Comparison of ENCODE assay signal across 24 cellular contexts in the genomic region with DNA sequence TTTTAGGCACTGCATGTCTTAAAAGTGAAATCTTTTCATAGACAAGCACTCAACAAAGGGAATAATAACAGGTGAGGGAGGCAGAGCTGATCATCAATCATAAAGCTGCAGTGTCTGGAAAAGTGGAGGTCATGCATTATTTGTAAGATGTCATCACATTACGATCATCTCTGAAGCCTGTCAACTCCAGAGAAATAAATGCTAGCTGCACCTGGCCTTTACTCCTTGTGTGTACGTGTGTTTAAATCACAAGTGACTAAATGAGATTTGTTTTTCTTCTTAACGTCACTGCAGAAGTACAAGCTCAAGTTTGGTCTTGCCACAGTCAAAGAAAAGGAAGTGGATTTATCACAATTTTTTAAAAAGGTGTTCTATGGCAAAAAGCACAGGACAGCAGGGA.
DNase-seq lines count a peak whose midpoint lies in the region; ATAC-seq, FAIRE-seq and TF ChIP-seq lines count a peak whose summit lies in the region.
"Had no signal": no experiment of that assay in that cellular context is flagged by ENCODE, and none has a peak within 500 bp of the region (broad histone marks: within the 10 kb centered on the region; RNA-seq: fewer than 3 reads in every experiment).

No MANE protein-coding gene starts in this region.

- no peak for TF ChIP-seq POLR2A in lower leg skin (IDR thresholded peaks at IDR 0.05)

- peak in 3 of 4 donors; percentile 22 to 55 (median 28) for ATAC-seq in pancreas
- ATAC-seq in HG02973 (IDR thresholded peaks at IDR 0.05; ENCODE audit: unreplicated experiment) = no peak
- ATAC-seq: left colon, T-cell had no signal

- H3K27me3 Mint-ChIP-seq in endodermal cell (ENCODE audit: insufficient read depth) = no peaks in the 10 kb centered on the region
- no peaks in the 10 kb centered on the region for H3K27me3 Mint-ChIP-seq in activated CD4-positive, alpha-beta memory T cell treated with anti-CD3 and anti-CD28 coated beads for 36 hours
- H3K27me3 Mint-ChIP-seq: activated naive CD4-positive, alpha-beta T cell treated with anti-CD3 and anti-CD28 coated beads, Interleukin-2, amount 10 ng/mL, durations not matched to agents 7 days and 5 days; T-cell had no signal

- 79 to 91% methylated on average over 3 of the region's 3 CpGs for WGBS in endodermal cell (ENCODE audit: insufficient coverage in 1 of 2, insufficient read length in 1 of 2), 2 experiments
- 30 to 40% methylated on average over 3 of the region's 3 CpGs for whole genome bisulfite sequencing in pancreas, 2 donors
- 56 to 61% methylated on average over 3 of the region's 3 CpGs for WGBS in lower leg skin, 2 donors

- H3K36me3 ChIP-seq in endodermal cell (ENCODE audit: control insufficient read depth, insufficient read depth, low read length) = no peaks in the 10 kb centered on the region
- no peaks in the 10 kb centered on the region for H3K36me3 ChIP-seq in pancreas
- H3K36me3 ChIP-seq: HAP-1, right lobe of liver, SJCRH30 had no signal

- FAIRE-seq in pancreas (lab: Jason Lieb, UNC) = no peak

- no peak overlapping the region for H3K4me3 Mint-ChIP-seq in endodermal cell
- no peak overlapping the region for H3K4me3 Mint-ChIP-seq in activated CD4-positive, alpha-beta memory T cell treated with anti-CD3 and anti-CD28 coated beads for 36 hours
- H3K4me3 Mint-ChIP-seq: activated naive CD4-positive, alpha-beta T cell treated with anti-CD3 and anti-CD28 coated beads, Interleukin-2, amount 10 ng/mL, durations not matched to agents 7 days and 5 days; CD4-positive, CD25-positive, alpha-beta regulatory T cell; naive thymus-derived CD4-positive, alpha-beta T cell; T-cell had no signal

- no peak for TF ChIP-seq CTCF in endodermal cell (conservative IDR thresholded peaks at IDR 0.05)
- TF ChIP-seq CTCF in pancreas (IDR thresholded peaks at IDR 0.05) = no peak
- TF ChIP-seq CTCF in lower leg skin (IDR thresholded peaks at IDR 0.05) = no peak

- intact Hi-C loops in pancreas (cut with DNase I) = no loop called here
- intact Hi-C loops in activated CD4-positive, alpha-beta memory T cell treated with anti-CD3 and anti-CD28 coated beads for 36 hours (cut with micrococcal nuclease) = no loop called here
- intact Hi-C loops in lower leg skin (cut with DNase I; ENCODE audit: low total_unique reads) = no loop called here

- H3K4me1 ChIP-seq in endodermal cell (ENCODE audit: control insufficient read depth, insufficient read depth, low read length) (no peaks in the 10 kb centered on the region), pancreas (no peaks in the 10 kb centered on the region)
- H3K4me1 ChIP-seq: HAP-1, right lobe of liver, SJCRH30 had no signal

- H3K9me3 ChIP-seq in endodermal cell (ENCODE audit: control insufficient read depth, low read length) = no peaks in the 10 kb centered on the region
- H3K9me3 ChIP-seq in pancreas = no peaks in the 10 kb centered on the region
- H3K9me3 ChIP-seq: HAP-1, right lobe of liver, SJCRH30 had no signal

- DNase-seq in LHCN-M2 (ENCODE audit: low read depth) = peak; percentile 56
- peak; percentile 59 for DNase-seq in NCI-H2227 (lab: John Stamatoyannopoulos, UW; ENCODE audit: unreplicated experiment)
- no peak for DNase-seq in endodermal cell
- DNase-seq in pancreas = no peak
- DNase-seq in activated CD4-positive, alpha-beta memory T cell treated with anti-CD3 and anti-CD28 coated beads for 36 hours = no peak
- no peak for DNase-seq in lower leg skin (ENCODE audit: low spot score in 2 of 2)
- DNase-seq: activated CD4-positive, alpha-beta T cell treated with anti-CD3 and anti-CD28 coated beads for 1 hour; activated naive CD4-positive, alpha-beta T cell treated with anti-CD3 and anti-CD28 coated beads, Interleukin-2, amount 10 ng/mL, durations not matched to agents 7 days and 5 days; aorta; CD4-positive, CD25-positive, alpha-beta regulatory T cell; GDM1; left colon; MM.1S; naive thymus-derived CD4-positive, alpha-beta T cell; NCI-H1436 treated with DMSO at 0.1 percent for 48 hours; NCI-H226; PC-9; right lobe of liver; SJCRH30; stimulated activated CD4-positive, alpha-beta T cell treated with anti-CD3 and anti-CD28 coated beads, Interleukin-15, amount 100 ng/mL, for 24 hours; stimulated activated CD8-positive, alpha-beta memory T cell treated with anti-CD3 and anti-CD28 coated beads, Interleukin-4, amount 100 ng/mL, for 48 hours; T-cell had no signal

- peak overlapping the region; percentile 70 for H3K27ac ChIP-seq in endodermal cell (ENCODE audit: low read depth, low read length)
- no peak overlapping the region for H3K27ac ChIP-seq in pancreas
- H3K27ac ChIP-seq: PC-9, right lobe of liver, SJCRH30 had no signal

- H3K9ac ChIP-seq in endodermal cell (ENCODE audit: extremely low read depth, low read length, poor library complexity, severe bottlenecking) = no peak overlapping the region

- H3K9me3 Mint-ChIP-seq in endodermal cell = no peaks in the 10 kb centered on the region
- H3K9me3 Mint-ChIP-seq in activated CD4-positive, alpha-beta memory T cell treated with anti-CD3 and anti-CD28 coated beads for 36 hours = no peaks in the 10 kb centered on the region
- H3K9me3 Mint-ChIP-seq: activated naive CD4-positive, alpha-beta T cell treated with anti-CD3 and anti-CD28 coated beads, Interleukin-2, amount 10 ng/mL, durations not matched to agents 7 days and 5 days; naive thymus-derived CD4-positive, alpha-beta T cell; T-cell had no signal

- CTCF ChIA-PET in activated CD4-positive, alpha-beta memory T cell treated with anti-CD3 and anti-CD28 coated beads for 36 hours (lab: Charles Lee) = no interaction called here

- H3K4me3 ChIP-seq in endodermal cell (ENCODE audit: low read length) = no peak overlapping the region
- H3K4me3 ChIP-seq in pancreas = no peak overlapping the region
- no peak overlapping the region for H3K4me3 ChIP-seq in lower leg skin (ENCODE audit: low read depth, poor library complexity, severe bottlenecking)
- H3K4me3 ChIP-seq: HAP-1, PC-9, right lobe of liver, SJCRH30 had no signal

- H3K27me3 ChIP-seq in endodermal cell (ENCODE audit: control insufficient read depth, insufficient read depth, low read length, poor library complexity, severe bottlenecking) = no peaks in the 10 kb centered on the region
- no peaks in the 10 kb centered on the region for H3K27me3 ChIP-seq in pancreas
- H3K27me3 ChIP-seq: right lobe of liver, SJCRH30 had no signal

- no peak overlapping the region for H3K27ac Mint-ChIP-seq in endodermal cell
- no peak overlapping the region for H3K27ac Mint-ChIP-seq in activated CD4-positive, alpha-beta memory T cell treated with anti-CD3 and anti-CD28 coated beads for 36 hours
- H3K27ac Mint-ChIP-seq: activated naive CD4-positive, alpha-beta T cell treated with anti-CD3 and anti-CD28 coated beads, Interleukin-2, amount 10 ng/mL, durations not matched to agents 7 days and 5 days; CD4-positive, CD25-positive, alpha-beta regulatory T cell; naive thymus-derived CD4-positive, alpha-beta T cell; T-cell had no signal

- no peaks in the 10 kb centered on the region for H3K36me3 Mint-ChIP-seq in endodermal cell (ENCODE audit: low read depth)
- H3K36me3 Mint-ChIP-seq in activated CD4-positive, alpha-beta memory T cell treated with anti-CD3 and anti-CD28 coated beads for 36 hours = no peaks in the 10 kb centered on the region
- H3K36me3 Mint-ChIP-seq: activated naive CD4-positive, alpha-beta T cell treated with anti-CD3 and anti-CD28 coated beads, Interleukin-2, amount 10 ng/mL, durations not matched to agents 7 days and 5 days; CD4-positive, CD25-positive, alpha-beta regulatory T cell; naive thymus-derived CD4-positive, alpha-beta T cell; T-cell had no signal

- POLR2A ChIA-PET in activated CD4-positive, alpha-beta memory T cell treated with anti-CD3 and anti-CD28 coated beads for 36 hours (lab: Charles Lee) = no interaction called here

- H3K4me1 Mint-ChIP-seq in endodermal cell = peaks cover 4% of the 10 kb centered on the region
- no peaks in the 10 kb centered on the region for H3K4me1 Mint-ChIP-seq in activated CD4-positive, alpha-beta memory T cell treated with anti-CD3 and anti-CD28 coated beads for 36 hours (ENCODE audit: low read depth)

Comparison
In these comparisons a context has a peak if more than half of its experiments do, and no peak if none do; other contexts are left out.
1. DNase-seq: peak in LHCN-M2 (single experiment) and NCI-H2227 (single experiment); none in endodermal cell (single experiment), pancreas (0 of 6), activated CD4-positive, alpha-beta memory T cell treated with anti-CD3 and anti-CD28 coated beads for 36 hours (single experiment) and lower leg skin (0 of 2).